Comparison of ENCODE assay signal across 22 cellular contexts in the genomic region with DNA sequence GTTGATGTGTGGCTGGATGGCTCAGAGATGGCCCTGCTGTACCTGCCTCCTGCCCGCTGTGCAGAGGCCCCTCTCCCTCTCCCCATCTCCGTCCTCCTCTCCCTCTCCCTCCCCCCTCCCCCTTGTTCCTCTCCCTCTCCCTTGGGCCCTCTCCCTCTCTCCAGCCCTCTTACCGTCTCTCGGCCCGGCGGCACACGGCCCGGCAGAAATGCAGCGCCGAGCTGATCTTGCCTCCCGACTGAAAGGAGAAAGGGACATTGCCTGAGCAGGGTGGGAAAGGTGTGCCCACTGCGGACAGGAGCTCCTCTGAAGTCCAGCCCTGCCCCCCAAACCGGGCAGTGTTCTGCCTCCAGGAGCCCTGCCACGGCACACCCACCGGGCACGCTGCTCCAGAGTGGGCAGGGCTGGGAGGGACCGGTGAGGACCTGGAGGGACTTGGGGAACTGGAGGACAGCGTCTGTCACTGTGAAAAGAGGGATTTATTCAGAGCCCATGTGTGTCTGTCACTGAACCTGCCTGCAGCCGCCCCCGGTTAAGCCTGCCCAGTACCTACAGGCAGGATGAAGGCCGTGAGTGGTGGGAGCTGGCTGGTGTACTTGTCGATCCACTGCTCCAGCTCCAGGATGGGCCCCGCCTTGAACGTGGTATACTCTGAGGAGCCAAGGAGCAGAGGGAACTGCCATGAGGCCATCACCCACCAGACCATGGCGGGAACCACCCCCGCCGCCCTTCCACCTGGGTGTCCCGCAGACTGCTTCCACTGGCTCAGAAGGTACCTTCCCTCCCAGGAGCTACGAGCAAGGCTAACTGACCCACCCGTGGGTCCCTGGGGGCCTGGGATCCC.
"Had no signal": no experiment of that assay in that cellular context is flagged by ENCODE, and none has a peak within 500 bp of the region (broad histone marks: within the 10 kb centered on the region; RNA-seq: fewer than 3 reads in every experiment).

No MANE protein-coding gene starts in this region.

- H3K4me3 Mint-ChIP-seq: activated B cell treated with CpG ODN at 0.5 μM for 24 hours; activated CD4-positive, alpha-beta memory T cell treated with anti-CD3 and anti-CD28 coated beads for 36 hours; activated CD4-positive, alpha-beta T cell treated with anti-CD3 and anti-CD28 coated beads, Interleukin-2, amount 10 ng/mL, durations not matched to agents 7 days and 5 days; activated naive CD4-positive, alpha-beta T cell treated with anti-CD3 and anti-CD28 coated beads for 36 hours; activated naive CD8-positive, alpha-beta T cell; activated T-helper 17 cell treated with anti-CD3 and anti-CD28 coated beads, Interleukin-2, amount 50 U/mL, for 72 hours; IgD-negative memory B cell; T-helper 1 cell treated with Interleukin-12 subunit alpha and Interleukin-12 subunit beta and Interleukin-4 antibody, amounts not matched to agents 30 μg/mL and 1 μg/mL, for 36 hours had no signal

- H3K9me3 Mint-ChIP-seq: activated T-helper 17 cell treated with anti-CD3 and anti-CD28 coated beads, Interleukin-2, amount 50 U/mL, for 72 hours had no signal

- H3K27ac ChIP-seq: brain microvascular endothelial cell, cardiac muscle cell, KMS-11, Peyer's patch had no signal

- H3K4me1 Mint-ChIP-seq: activated B cell treated with CpG ODN at 0.5 μM for 24 hours; activated CD4-positive, alpha-beta T cell treated with anti-CD3 and anti-CD28 coated beads, Interleukin-2, amount 10 ng/mL, durations not matched to agents 7 days and 5 days; activated T-helper 17 cell treated with anti-CD3 and anti-CD28 coated beads, Interleukin-2, amount 50 U/mL, for 72 hours; IgD-negative memory B cell had no signal

- H3K27me3 Mint-ChIP-seq: activated B cell treated with CpG ODN at 0.5 μM for 24 hours; activated CD4-positive, alpha-beta memory T cell treated with anti-CD3 and anti-CD28 coated beads for 36 hours; activated CD4-positive, alpha-beta T cell treated with anti-CD3 and anti-CD28 coated beads, Interleukin-2, amount 10 ng/mL, durations not matched to agents 7 days and 5 days; activated naive CD8-positive, alpha-beta T cell; activated T-helper 17 cell treated with anti-CD3 and anti-CD28 coated beads, Interleukin-2, amount 50 U/mL, for 72 hours; IgD-negative memory B cell had no signal

- H3K27ac Mint-ChIP-seq: activated B cell treated with CpG ODN at 0.5 μM for 24 hours; activated CD4-positive, alpha-beta memory T cell treated with anti-CD3 and anti-CD28 coated beads for 36 hours; activated naive CD4-positive, alpha-beta T cell treated with anti-CD3 and anti-CD28 coated beads for 36 hours; activated naive CD8-positive, alpha-beta T cell; activated T-helper 17 cell treated with anti-CD3 and anti-CD28 coated beads, Interleukin-2, amount 50 U/mL, for 72 hours; IgD-negative memory B cell; T-helper 1 cell treated with Interleukin-12 subunit alpha and Interleukin-12 subunit beta and Interleukin-4 antibody, amounts not matched to agents 30 μg/mL and 1 μg/mL, for 36 hours had no signal

- DNase-seq: activated B cell treated with CpG ODN at 0.5 μM for 24 hours; activated CD4-positive, alpha-beta memory T cell treated with anti-CD3 and anti-CD28 coated beads for 36 hours; activated CD4-positive, alpha-beta T cell treated with anti-CD3 and anti-CD28 coated beads, Interleukin-2, amount 10 ng/mL, durations not matched to agents 7 days and 5 days; activated CD8-positive, alpha-beta memory T cell treated with anti-CD3 and anti-CD28 coated beads for 24 hours; activated gamma-delta T cell; activated naive CD4-positive, alpha-beta T cell treated with anti-CD3 and anti-CD28 coated beads for 36 hours; activated T-cell treated with anti-CD3 and anti-CD28 coated beads, Interleukin-2, amount 50 U/mL, for 48 hours; brain microvascular endothelial cell; NCI-H1048; NCI-H146; NCI-H187 treated with DMSO at 0.1 percent for 48 hours; NCI-H2081 treated with DMSO at 0.1 percent for 48 hours; NCI-H446; NCI-H524; Peyer's patch; SHP77 treated with DMSO at 0.1 percent for 48 hours had no signal
